ENCODE assay signal across 16 cellular contexts in the genomic region with DNA sequence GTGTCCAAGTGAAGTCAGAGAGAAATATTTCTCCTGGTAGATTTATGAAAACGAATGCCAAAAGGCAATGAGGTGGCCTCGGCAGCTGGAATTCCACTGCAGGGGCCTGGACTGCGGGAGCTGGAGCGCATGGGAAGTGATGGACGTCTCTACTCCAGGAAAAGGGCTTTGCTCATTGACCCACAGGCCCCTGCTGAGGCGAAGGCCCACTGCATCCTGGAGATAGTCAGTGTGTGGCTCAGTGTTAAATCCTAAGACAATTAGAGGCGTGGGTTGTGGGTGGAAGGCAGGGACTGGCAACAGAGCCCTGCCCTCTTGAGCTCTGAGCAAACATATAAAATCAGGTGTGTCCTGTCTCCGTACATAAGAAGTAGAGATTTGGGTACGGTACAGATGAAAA.
"Had no signal": no experiment of that assay in that cellular context is flagged by ENCODE, and none has a peak within 500 bp of the region (broad histone marks: within the 10 kb centered on the region; RNA-seq: fewer than 3 reads in every experiment).

No MANE protein-coding gene starts in this region.

- H3K27me3 Mint-ChIP-seq: dendritic cell treated with granulocyte-macrophage colony-stimulating factor and Interleukin-4, amounts not matched to agents 40 ng/mL and 50 ng/mL, for 4 days; stimulated activated memory B cell treated with anti-CD40 and anti-IgM and Interleukin-4, amounts not matched to agents 10 μg/mL and 1 μg/mL and 100 μg/mL, for 72 hours; T-cell had no signal

- H3K27me3 ChIP-seq: adrenal gland, brain microvascular endothelial cell, foreskin keratinocyte, left lung, tibial nerve, vagina had no signal

- H3K4me3 Mint-ChIP-seq: dendritic cell treated with granulocyte-macrophage colony-stimulating factor and Interleukin-4, amounts not matched to agents 40 ng/mL and 50 ng/mL, for 4 days; stimulated activated memory B cell treated with anti-CD40 and anti-IgM and Interleukin-4, amounts not matched to agents 10 μg/mL and 1 μg/mL and 100 μg/mL, for 72 hours; T-cell had no signal

- DNase-seq: activated CD4-positive, alpha-beta T cell treated with anti-CD3 and anti-CD28 coated beads, Interleukin-2, amount 50 U/mL, for 1 hour; activated naive CD4-positive, alpha-beta T cell treated with anti-CD3 and anti-CD28 coated beads, Interleukin-2, amount 50 U/mL, for 16 hours; activated T-cell treated with anti-CD3 and anti-CD28 coated beads, Interleukin-2, amount 50 U/mL, for 1 hour; adrenal gland; brain microvascular endothelial cell; foreskin keratinocyte; head of caudate nucleus; left lung; mesendoderm; right cardiac atrium; T-cell had no signal

- H3K9me3 ChIP-seq: adrenal gland, left lung, vagina had no signal

- ATAC-seq: foreskin keratinocyte; left lung; stimulated activated memory B cell treated with anti-CD40 and anti-IgM and Interleukin-4, amounts not matched to agents 10 μg/mL and 1 μg/mL and 100 μg/mL, for 72 hours; T-cell had no signal

- H3K27ac Mint-ChIP-seq: dendritic cell treated with granulocyte-macrophage colony-stimulating factor and Interleukin-4, amounts not matched to agents 40 ng/mL and 50 ng/mL, for 4 days; stimulated activated memory B cell treated with anti-CD40 and anti-IgM and Interleukin-4, amounts not matched to agents 10 μg/mL and 1 μg/mL and 100 μg/mL, for 72 hours; T-cell had no signal

- H3K9me3 Mint-ChIP-seq: dendritic cell treated with granulocyte-macrophage colony-stimulating factor and Interleukin-4, amounts not matched to agents 40 ng/mL and 50 ng/mL, for 4 days; stimulated activated memory B cell treated with anti-CD40 and anti-IgM and Interleukin-4, amounts not matched to agents 10 μg/mL and 1 μg/mL and 100 μg/mL, for 72 hours; T-cell had no signal

- H3K4me1 ChIP-seq: adrenal gland, foreskin keratinocyte, left lung, tibial nerve, vagina had no signal

- H3K27ac ChIP-seq: adrenal gland, brain microvascular endothelial cell, foreskin keratinocyte, left lung, tibial nerve, vagina had no signal

- H3K4me2 ChIP-seq: smooth muscle cell had no signal

- H3K36me3 ChIP-seq: adrenal gland, brain microvascular endothelial cell, vagina had no signal

- H3K4me3 ChIP-seq: adrenal gland, left lung, smooth muscle cell, tibial nerve, vagina had no signal

- H3K4me1 Mint-ChIP-seq: stimulated activated memory B cell treated with anti-CD40 and anti-IgM and Interleukin-4, amounts not matched to agents 10 μg/mL and 1 μg/mL and 100 μg/mL, for 72 hours; T-cell had no signal
